Comparison of ENCODE assay signal across 8 cellular contexts in the genomic region with DNA sequence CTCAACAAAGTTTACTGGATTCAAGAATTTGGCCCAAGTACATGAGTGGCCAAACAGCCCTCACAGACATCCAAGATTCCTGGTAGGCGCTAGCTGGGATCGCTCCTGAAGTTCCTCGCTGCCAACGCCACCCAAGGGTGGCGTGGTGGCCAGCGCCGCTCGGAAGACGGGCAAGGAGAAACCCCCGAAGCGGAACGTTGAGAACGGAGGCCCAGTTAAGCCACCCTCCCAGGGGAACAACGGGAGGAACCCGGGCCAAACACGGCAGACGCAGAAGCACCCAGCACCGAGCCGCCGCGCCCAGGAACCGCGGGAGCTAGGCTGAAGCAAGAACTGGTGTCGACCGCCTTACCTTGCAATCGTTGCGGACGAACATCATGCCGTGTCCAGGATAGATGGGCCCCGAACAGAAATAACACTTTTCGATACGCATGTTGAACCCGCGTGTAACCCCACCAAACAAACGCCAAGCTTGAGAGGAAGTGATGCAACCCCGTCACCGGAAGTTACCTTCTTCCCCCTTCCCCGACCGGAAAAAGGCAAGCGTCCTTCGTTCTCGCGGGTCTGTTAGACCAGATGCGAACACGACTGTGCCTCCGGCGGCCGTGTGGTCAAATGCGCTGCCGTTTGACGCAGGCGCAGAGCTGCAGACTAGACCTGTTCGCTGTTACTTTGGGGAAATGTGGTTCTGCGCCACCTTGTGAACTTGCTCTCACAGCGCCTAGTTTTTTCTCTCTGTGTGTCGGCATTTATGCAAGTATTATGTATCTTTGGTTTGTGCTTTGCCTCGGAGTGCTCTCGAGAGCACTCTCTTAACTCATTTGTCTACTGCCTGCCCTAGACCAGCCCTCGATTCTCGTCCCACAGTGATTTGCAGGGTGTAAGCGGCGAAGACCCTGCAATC. TPM values are rescaled to one million over a fixed set of nuclear protein-coding genes. Genes with fewer than 3 reads are reported as not detected.
DNase-seq lines count a peak whose midpoint lies in the region; ATAC-seq and TF ChIP-seq lines count a peak whose summit lies in the region.

RSL24D1 (minus strand) TSS at position 484 of the 904 bp plus-strand sequence; CDS start at position 433, 51 bp downstream.

- peak; percentile 84 for DNase-seq in GF-D8 (lab: John Stamatoyannopoulos, UW)
- DNase-seq in HCEC 1CT, result peak; percentile 99
- DNase-seq in MM.1S, result peak; percentile 99
- peak; percentile 95 for DNase-seq in SIG-M5 (lab: John Stamatoyannopoulos, UW)
- peak; percentile 95 for DNase-seq in activated gamma-delta T cell treated with Interleukin-2 at 50 U/mL for 16 hours
- DNase-seq in foreskin keratinocyte, result peak; percentile 95 to 97
- DNase-seq in neural progenitor cell (ENCODE audit: low spot score), result peak; percentile 97

- peak within 1 kb of the TSS; percentile 79 for H3K4me3 ChIP-seq in MM.1S (ENCODE audit: low read length)
- H3K4me3 ChIP-seq in neural progenitor cell, result peak within 1 kb of the TSS; percentile 80
- H3K4me3 ChIP-seq in subcutaneous abdominal adipose tissue (ENCODE audit: low read depth in 1 of 5, low read length in 5 of 5), result peak within 1 kb of the TSS; percentile 86 to 99 (median 93)

- H3K9me3 Mint-ChIP-seq in neural progenitor cell, result no peaks in the 10 kb centered on the region

- H3K27me3 ChIP-seq in MM.1S (replicated peaks; ENCODE audit: insufficient read depth, low read length), result no peaks in the 10 kb centered on the region
- no peaks in the 10 kb centered on the region for H3K27me3 ChIP-seq in foreskin keratinocyte
- no peaks in the 10 kb centered on the region for H3K27me3 ChIP-seq in neural progenitor cell
- no peaks in the 10 kb centered on the region for H3K27me3 ChIP-seq in subcutaneous abdominal adipose tissue (ENCODE audit: control insufficient read depth in 5 of 5, insufficient read depth in 4 of 5, low read length in 5 of 5)

- H3K4me2 ChIP-seq in MM.1S (ENCODE audit: low read depth, low read length), result peak within 1 kb of the TSS; percentile 97
- peak within 1 kb of the TSS; percentile 84 for H3K4me2 ChIP-seq in neural progenitor cell

- ATAC-seq in foreskin keratinocyte, result peak; percentile 97

- H4K20me1 ChIP-seq in MM.1S (ENCODE audit: insufficient read depth, low read length) (peaks cover 4% of the 10 kb centered on the region; the same call in 1 of the 2 replicates), neural progenitor cell (ENCODE audit: low read depth) (peaks cover 41% of the 10 kb centered on the region)

- H3K27ac Mint-ChIP-seq in neural progenitor cell, result no peak within 1 kb of the TSS

- H3K36me3 ChIP-seq in MM.1S (replicated peaks; ENCODE audit: insufficient read depth, low read length), result no peaks in the 10 kb centered on the region; the same call in 1 of the 2 replicates
- no peaks in the 10 kb centered on the region for H3K36me3 ChIP-seq in neural progenitor cell
- H3K36me3 ChIP-seq in subcutaneous abdominal adipose tissue (ENCODE audit: control insufficient read depth in 5 of 5, insufficient read depth in 5 of 5, low read length in 5 of 5), result peaks cover 0 to 7% (median 3%) of the 10 kb centered on the region in 5 donors

- H3K9me3 ChIP-seq in MM.1S (replicated peaks; ENCODE audit: insufficient read depth, low read length) (no peaks in the 10 kb centered on the region), neural progenitor cell (ENCODE audit: low read depth) (peaks cover 4% of the 10 kb centered on the region), subcutaneous abdominal adipose tissue (ENCODE audit: control insufficient read depth in 5 of 5, low read length in 5 of 5) (no peaks in the 10 kb centered on the region)

- H3K36me3 Mint-ChIP-seq in neural progenitor cell, result peaks cover 3% of the 10 kb centered on the region

- H3K4me1 ChIP-seq in MM.1S (ENCODE audit: low read length) (peaks cover 12% of the 10 kb centered on the region), foreskin keratinocyte (peaks cover 15% of the 10 kb centered on the region), neural progenitor cell (peaks cover 15% of the 10 kb centered on the region), subcutaneous abdominal adipose tissue (ENCODE audit: control insufficient read depth in 5 of 5, insufficient read depth in 5 of 5, low read length in 5 of 5) (peaks cover 5 to 34% (median 29%) of the 10 kb centered on the region in 5 donors)

- peaks cover 50% of the 10 kb centered on the region for H3K79me2 ChIP-seq in MM.1S (ENCODE audit: low read length)
- H3K79me2 ChIP-seq in neural progenitor cell (ENCODE audit: low read depth), result peaks cover 54% of the 10 kb centered on the region

- H3K4me3 Mint-ChIP-seq in neural progenitor cell, result no peak within 1 kb of the TSS

- no peaks in the 10 kb centered on the region for H3K27me3 Mint-ChIP-seq in neural progenitor cell (ENCODE audit: insufficient read depth, low read depth)

- no peaks in the 10 kb centered on the region for H3K9me2 ChIP-seq in MM.1S (replicated peaks; ENCODE audit: insufficient read depth, low read length)

- H3F3A ChIP-seq in MM.1S (ENCODE audit: insufficient read depth, low read length) (peaks cover 14% of the 10 kb centered on the region), neural progenitor cell (ENCODE audit: low read depth) (peaks cover 9% of the 10 kb centered on the region)

- H3K27ac ChIP-seq in MM.1S (ENCODE audit: low read length), result peak within 1 kb of the TSS; percentile 83
- H3K27ac ChIP-seq in foreskin keratinocyte, result peak within 1 kb of the TSS; percentile 69
- H3K27ac ChIP-seq in neural progenitor cell, result peak within 1 kb of the TSS; percentile 71
- peak within 1 kb of the TSS; percentile 97 for H3K27ac ChIP-seq in subcutaneous abdominal adipose tissue (ENCODE audit: low read depth, low read length)

- peak within 1 kb of the TSS; percentile 89 for H2AFZ ChIP-seq in MM.1S (ENCODE audit: low read length)
- H2AFZ ChIP-seq in neural progenitor cell (replicated peaks), result peak within 1 kb of the TSS; percentile 98

- peak; percentile 56 for TF ChIP-seq CTCF in MM.1S (IDR thresholded peaks at IDR 0.05; ENCODE audit: low read length)
- TF ChIP-seq CTCF in foreskin keratinocyte (conservative IDR thresholded peaks at IDR 0.05), result peak; percentile 64
- peak; percentile 45 for TF ChIP-seq CTCF in neural progenitor cell (IDR thresholded peaks at IDR 0.05)

- peaks cover 5% of the 10 kb centered on the region for H3K4me1 Mint-ChIP-seq in neural progenitor cell

- H3K9ac ChIP-seq in MM.1S (ENCODE audit: low read length) (peak within 1 kb of the TSS; percentile 80), neural progenitor cell (peak within 1 kb of the TSS; percentile 94), subcutaneous abdominal adipose tissue (ENCODE audit: low read length in 5 of 5) (peak within 1 kb of the TSS; percentile 92 to 97 (median 94))

RNA-seq across cellular contexts. Expression of gene RSL24D1, which starts in this region (rescaled TPM):
- total RNA-seq in foreskin keratinocyte (81.3 and 89.3 TPM in 2 replicates), neural progenitor cell (ENCODE audit: low replicate concordance) (113 and 192 TPM in 2 replicates)
- 76.7 and 78.6 TPM in 2 replicates for polyA plus RNA-seq in foreskin keratinocyte

Comparison
In these comparisons a context has a peak if more than half of its experiments do, and no peak if none do; other contexts are left out.
1. Peak in every context shown above with its lines: DNase-seq, ATAC-seq, H3K4me3 ChIP-seq and H3K27ac ChIP-seq.